In genomic region chr3:158731938-158732855, GRCh38 we compare ENCODE assay signal across 8 cellular contexts. TPM values are rescaled to one million over a fixed set of nuclear protein-coding genes. Genes with fewer than 3 reads are reported as not detected.
DNase-seq lines count a peak whose midpoint lies in the region; ATAC-seq, FAIRE-seq and TF ChIP-seq lines count a peak whose summit lies in the region.

Gene RARRES1, minus strand, starts transcription at chr3:158732457. Its CDS starts 42 bp downstream, at chr3:158732415.

- peaks cover 2% of the 10 kb centered on the region for H3K36me3 Mint-ChIP-seq in neural progenitor cell

- peaks cover 7% of the 10 kb centered on the region for H3K9me3 Mint-ChIP-seq in neural progenitor cell

- peak within 1 kb of the TSS; percentile 78 for H3K4me3 Mint-ChIP-seq in neural progenitor cell

- H3K4me3 ChIP-seq in GM23248 (peak within 1 kb of the TSS; percentile 81), gastroesophageal sphincter (peak within 1 kb of the TSS; percentile 35 to 87), neural progenitor cell (peak within 1 kb of the TSS; percentile 59), uterus (peak within 1 kb of the TSS; percentile 39 to 68)

- peak; percentile 78 for ATAC-seq in gastroesophageal sphincter

- intact Hi-C loops in uterus (cut with DNase I; ENCODE audit: low total_unique reads): no loop called here

- no peaks in the 10 kb centered on the region for H3K9me2 ChIP-seq in GM23248 (ENCODE audit: insufficient read depth)

- TF ChIP-seq CTCF in gastroesophageal sphincter (IDR thresholded peaks at IDR 0.05): peak in 3 of 4 experiments; percentile 8 to 53 (median 24)
- TF ChIP-seq CTCF in neural progenitor cell (IDR thresholded peaks at IDR 0.05): peak; percentile 26
- peak in 2 of 4 experiments; percentile 7 to 38 for TF ChIP-seq CTCF in uterus (IDR thresholded peaks at IDR 0.05)

- H3K79me2 ChIP-seq in GM23248 (ENCODE audit: insufficient read depth): no peaks in the 10 kb centered on the region
- no peaks in the 10 kb centered on the region for H3K79me2 ChIP-seq in neural progenitor cell (ENCODE audit: low read depth)

- no peak within 1 kb of the TSS for H3K27ac Mint-ChIP-seq in neural progenitor cell

- H3K9me3 ChIP-seq in GM23248 (ENCODE audit: low read depth): no peaks in the 10 kb centered on the region
- peaks cover 0 to 11% (median 0%) of the 10 kb centered on the region in 3 donors for H3K9me3 ChIP-seq in gastroesophageal sphincter
- no peaks in the 10 kb centered on the region for H3K9me3 ChIP-seq in neural progenitor cell (ENCODE audit: low read depth)
- H3K9me3 ChIP-seq in uterus: peaks cover 0 to 3% of the 10 kb centered on the region in 2 donors

- H3K27me3 ChIP-seq in GM23248 (replicated peaks; ENCODE audit: insufficient read depth) (no peaks in the 10 kb centered on the region), gastroesophageal sphincter (no peaks in the 10 kb centered on the region), neural progenitor cell (peaks cover 24% of the 10 kb centered on the region), uterus (no peaks in the 10 kb centered on the region)

- peaks cover 3% of the 10 kb centered on the region for H3K4me1 ChIP-seq in GM23248 (ENCODE audit: insufficient read depth)
- H3K4me1 ChIP-seq in gastroesophageal sphincter: peaks cover 0 to 55% (median 22%) of the 10 kb centered on the region in 3 donors
- H3K4me1 ChIP-seq in neural progenitor cell: peaks cover 6% of the 10 kb centered on the region
- H3K4me1 ChIP-seq in uterus: peaks cover 0 to 7% of the 10 kb centered on the region in 2 donors

- WGBS in GM23248 (ENCODE audit: low coverage in 1 of 2, low lambda C conversion rate in 2 of 2, missing lambda C conversion rate in 2 of 2), 2 experiments: 2% methylated on average over 85 to 89 of the region's 101 CpGs
- no CpG with 5 or more reads among the region's 101 CpGs for WGBS in gastroesophageal sphincter (ENCODE audit: low coverage in 1 of 2), 2 donors

- H3K9ac ChIP-seq in GM23248 (peak within 1 kb of the TSS; percentile 65), neural progenitor cell (peak within 1 kb of the TSS; percentile 9)

- TF ChIP-seq EP300 in gastroesophageal sphincter (IDR thresholded peaks at IDR 0.05): no peak

- H4K20me1 ChIP-seq in GM23248 (ENCODE audit: insufficient read depth) (no peaks in the 10 kb centered on the region), neural progenitor cell (ENCODE audit: low read depth) (no peaks in the 10 kb centered on the region)

- in situ Hi-C loops in GM23248 (cut with MboI): no loop called here

- TF ChIP-seq POLR2A in GM12892 (IDR thresholded peaks at IDR 0.05; ENCODE audit: low read depth, low read length): no peak
- TF ChIP-seq POLR2A in gastroesophageal sphincter (IDR thresholded peaks at IDR 0.05): peak in 1 of 2 donors; percentile 39
- TF ChIP-seq POLR2A in uterus (IDR thresholded peaks at IDR 0.05): no peak

- H3K27me3 Mint-ChIP-seq in neural progenitor cell (ENCODE audit: insufficient read depth, low read depth): peaks cover 17% of the 10 kb centered on the region

- H3F3A ChIP-seq in GM23248 (ENCODE audit: insufficient read depth): no peaks in the 10 kb centered on the region
- no peaks in the 10 kb centered on the region for H3F3A ChIP-seq in neural progenitor cell (ENCODE audit: low read depth)

- peak; percentile 61 for DNase-seq in GM12892 (ENCODE audit: insufficient read length)
- DNase-seq in GM23248: peak; percentile 88
- DNase-seq in NCI-H146 (lab: John Stamatoyannopoulos, UW): peak; percentile 77
- DNase-seq in activated naive CD4-positive, alpha-beta T cell treated with Interleukin-2 at 50 U/mL for 16 hours: peak; percentile 38
- DNase-seq in neural progenitor cell (ENCODE audit: low spot score): peak; percentile 81
- peak; percentile 75 to 79 for DNase-seq in uterus
- DNase-seq in HuH-7.5 (ENCODE audit: low spot score): no peak

- FAIRE-seq in GM12892 (lab: Jason Lieb, UNC): no peak

- H3K27ac ChIP-seq in GM23248: no peak within 1 kb of the TSS
- peak within 1 kb of the TSS; percentile 20 to 89 (median 86) for H3K27ac ChIP-seq in gastroesophageal sphincter
- no peak within 1 kb of the TSS for H3K27ac ChIP-seq in neural progenitor cell
- peak within 1 kb of the TSS; percentile 78 to 87 for H3K27ac ChIP-seq in uterus

- H3K36me3 ChIP-seq in GM23248 (ENCODE audit: low read depth): no peaks in the 10 kb centered on the region
- peaks cover 0 to 21% of the 10 kb centered on the region in 2 donors for H3K36me3 ChIP-seq in gastroesophageal sphincter
- no peaks in the 10 kb centered on the region for H3K36me3 ChIP-seq in neural progenitor cell
- H3K36me3 ChIP-seq in uterus: no peaks in the 10 kb centered on the region

- peak within 1 kb of the TSS; percentile 91 for H3K4me2 ChIP-seq in GM23248 (ENCODE audit: unreplicated experiment)
- peak within 1 kb of the TSS; percentile 87 for H3K4me2 ChIP-seq in neural progenitor cell

- peaks cover 7% of the 10 kb centered on the region for H3K4me1 Mint-ChIP-seq in neural progenitor cell

- peak within 1 kb of the TSS; percentile 77 for H2AFZ ChIP-seq in GM23248
- peak within 1 kb of the TSS; percentile 89 for H2AFZ ChIP-seq in neural progenitor cell (replicated peaks)

RNA-seq across cellular contexts. Expression of gene RARRES1, which starts in this region (rescaled TPM):
- 0.13 TPM for polyA plus RNA-seq in GM12892 (2012; ENCODE audit: missing spikeins)
- 1.3 and 1.7 TPM in 2 replicates for total RNA-seq in GM23248 (2014; rRNA removed; shearing (Covaris generic))
- 1.0 and 1.2 TPM in 2 replicates for polyA plus RNA-seq in GM23248 (2016; fragmentation: Nextera tagmentation; extraction: Ambion mirVana)
- 100 to 1,000 TPM in 1 of 4 donors, 10 to 100 TPM in 2, 1 to 10 TPM in 1; 4.8 to 110 (median 42.7) TPM for total RNA-seq in gastroesophageal sphincter
- total RNA-seq in neural progenitor cell (ENCODE audit: low replicate concordance): 0.21 and 0.62 TPM in 2 replicates
- 100 to 1,000 TPM in 1 of 4 donors, 10 to 100 TPM in 3; 12.8 to 398 (median 50.5) TPM for total RNA-seq in uterus

Comparison
In these comparisons a context has a peak if more than half of its experiments do, and no peak if none do; other contexts are left out.
1. Peak in DNase-seq, H3K4me3 ChIP-seq, H3K9ac ChIP-seq and H3K4me2 ChIP-seq in neural progenitor cell; RNA of the gene not detected or under 1 TPM.
2. H3K27ac ChIP-seq: peak in gastroesophageal sphincter (4 of 4) and uterus (2 of 2); none in GM23248 (single experiment) and neural progenitor cell (single experiment).
3. Peak in every context shown above with its lines, with median percentiles within 50 percentile points of each other: H3K4me3 ChIP-seq.